ENCODE assay signal across 12 cellular contexts in the genomic region with DNA sequence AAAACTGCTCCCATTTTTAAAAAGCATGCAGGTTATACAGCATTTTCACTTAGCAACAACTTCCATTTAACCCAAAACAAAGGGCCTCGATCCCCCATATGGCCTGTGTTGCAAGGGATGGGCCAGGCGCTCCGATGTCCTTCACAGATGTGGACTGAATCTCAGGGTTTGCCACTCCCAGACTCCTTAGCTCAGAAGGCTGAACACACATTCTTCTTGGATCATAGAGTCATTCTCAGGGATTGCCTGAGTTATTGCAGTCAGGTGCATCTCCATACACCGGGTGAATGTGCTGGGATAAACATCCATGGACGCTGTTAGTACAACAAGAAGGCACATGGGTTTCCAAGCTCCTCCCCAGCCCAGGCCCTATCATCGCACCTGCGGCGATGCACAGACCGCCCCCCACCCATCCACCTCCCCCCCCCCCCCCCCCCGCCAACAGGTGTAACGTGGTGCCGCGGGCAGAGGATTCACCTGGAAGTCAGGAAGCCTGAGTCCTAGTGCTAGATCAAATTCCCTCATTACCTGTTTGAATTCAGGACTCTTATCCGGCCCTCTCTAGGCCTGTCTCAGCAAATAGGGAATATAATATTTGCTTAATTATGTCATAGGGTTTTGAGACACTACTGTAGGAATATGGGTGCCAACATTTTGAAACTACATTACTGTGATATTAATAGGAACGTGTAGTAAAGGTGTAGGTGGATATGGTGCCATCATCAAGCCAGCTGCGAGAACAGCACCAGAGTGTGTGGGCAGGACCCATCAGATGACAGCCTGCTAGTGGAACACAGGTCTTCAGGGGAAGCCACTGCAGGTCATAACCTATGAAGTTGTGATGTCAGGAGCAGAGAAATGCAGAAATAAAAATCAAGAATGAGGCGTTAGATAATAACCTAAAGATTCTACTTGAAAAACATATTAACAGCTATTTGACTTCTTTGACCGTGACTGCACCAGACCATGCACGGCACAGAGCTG.
DNase-seq lines count a peak whose midpoint lies in the region; ATAC-seq and TF ChIP-seq lines count a peak whose summit lies in the region.
"Had no signal": no experiment of that assay in that cellular context is flagged by ENCODE, and none has a peak within 500 bp of the region (broad histone marks: within the 10 kb centered on the region; RNA-seq: fewer than 3 reads in every experiment).

No MANE protein-coding gene starts in this region.

- POLR2A ChIA-PET in AG04449 (lab: Yijun Ruan, JAX), result interaction anchor here (0.6 to 1.3 kb wide), 2 partner anchors 30 to 32 kb away, joined by 3 read pairs; no protein-coding TSS in a partner anchor

- H3K36me3 ChIP-seq in muscle layer of duodenum (ENCODE audit: control insufficient read depth in 1 of 2, insufficient read depth in 2 of 2, low read length in 2 of 2), result peaks cover 0 to 4% of the 10 kb centered on the region in 2 donors
- H3K36me3 ChIP-seq: BLaER1 treated with 17β-estradiol and CSF1 and Interleukin-3, amounts not matched to agents 10 nM and 100 nM had no signal

- peak overlapping the region; percentile 86 for H3K27ac Mint-ChIP-seq in HFFc6
- H3K27ac Mint-ChIP-seq in activated naive CD8-positive, alpha-beta T cell treated with anti-CD3 and anti-CD28 coated beads, Interleukin-2, amount 50 U/mL, for 24 hours, result no peak overlapping the region

- H3K27me3 ChIP-seq in muscle layer of duodenum (ENCODE audit: low read depth, low read length), result no peaks in the 10 kb centered on the region
- H3K27me3 ChIP-seq: BLaER1 treated with 17β-estradiol and CSF1 and Interleukin-3, amounts not matched to agents 10 nM and 100 nM; heart right ventricle had no signal

- peak overlapping the region; percentile 36 for H3K27ac ChIP-seq in muscle layer of duodenum (ENCODE audit: low read length)
- H3K27ac ChIP-seq: BLaER1 treated with 17β-estradiol and CSF1 and Interleukin-3, amounts not matched to agents 10 nM and 100 nM; HL-60 had no signal

- TF ChIP-seq CTCF in AG04449 (IDR thresholded peaks at IDR 0.05; ENCODE audit: insufficient read depth, low read length, missing control alignments) (no peak), HFFc6 (IDR thresholded peaks at IDR 0.05) (no peak)

- H3K36me3 Mint-ChIP-seq in HFFc6 (ENCODE audit: low read depth), result peaks cover 6% of the 10 kb centered on the region
- H3K36me3 Mint-ChIP-seq in activated naive CD8-positive, alpha-beta T cell treated with anti-CD3 and anti-CD28 coated beads, Interleukin-2, amount 50 U/mL, for 24 hours (ENCODE audit: low read depth), result peaks cover 2% of the 10 kb centered on the region

- ATAC-seq in activated naive CD8-positive, alpha-beta T cell treated with anti-CD3 and anti-CD28 coated beads, Interleukin-2, amount 50 U/mL, for 24 hours, result peak; percentile 31
- no peak for ATAC-seq in HG02870 (IDR thresholded peaks at IDR 0.05; ENCODE audit: unreplicated experiment)
- no peak for ATAC-seq in HG03196 (IDR thresholded peaks at IDR 0.05; ENCODE audit: unreplicated experiment)

- CTCF ChIA-PET in AG04449 (lab: Yijun Ruan, JAX), result interaction anchor here (0.7 to 4.5 kb wide), 6 partner anchors 8 to 1685 kb away, joined by 3 to 48 read pairs (median 3); no protein-coding TSS in a partner anchor

- H3K4me3 ChIP-seq in AG04449 (ENCODE audit: low read depth, low read length) (peak overlapping the region; percentile 33), muscle layer of duodenum (ENCODE audit: low read depth in 1 of 2, low read length in 2 of 2) (no peak overlapping the region)
- H3K4me3 ChIP-seq: BLaER1 treated with 17β-estradiol and CSF1 and Interleukin-3, amounts not matched to agents 10 nM and 100 nM had no signal

- no peaks in the 10 kb centered on the region for H3K9me3 ChIP-seq in muscle layer of duodenum (ENCODE audit: control insufficient read depth in 1 of 2, low read length in 2 of 2)
- H3K9me3 ChIP-seq: BLaER1 treated with 17β-estradiol and CSF1 and Interleukin-3, amounts not matched to agents 10 nM and 100 nM; heart right ventricle had no signal

- peaks cover 2% of the 10 kb centered on the region; the same call in 1 of the 2 replicates for H3K27me3 Mint-ChIP-seq in HFFc6 (ENCODE audit: insufficient read depth)
- peaks cover 13% of the 10 kb centered on the region for H3K27me3 Mint-ChIP-seq in activated naive CD8-positive, alpha-beta T cell treated with anti-CD3 and anti-CD28 coated beads, Interleukin-2, amount 50 U/mL, for 24 hours

- peak overlapping the region; percentile 86 for H3K4me3 Mint-ChIP-seq in HFFc6
- no peak overlapping the region for H3K4me3 Mint-ChIP-seq in activated naive CD8-positive, alpha-beta T cell treated with anti-CD3 and anti-CD28 coated beads, Interleukin-2, amount 50 U/mL, for 24 hours

- peaks cover 6 to 12% of the 10 kb centered on the region in 2 donors for H3K4me1 ChIP-seq in muscle layer of duodenum (ENCODE audit: control insufficient read depth in 1 of 2, insufficient read depth in 2 of 2, low read length in 2 of 2)

- DNase-seq in AG04449 (ENCODE audit: low read depth, low spot score), result no peak
- DNase-seq in HFFc6, result no peak
- DNase-seq in activated naive CD8-positive, alpha-beta T cell treated with anti-CD3 and anti-CD28 coated beads, Interleukin-2, amount 50 U/mL, for 24 hours, result no peak
- no peak for DNase-seq in RPMI8226
- no peak for DNase-seq in KG1 (lab: John Stamatoyannopoulos, UW)
- DNase-seq: heart right ventricle, NCI-H1436 had no signal

- H3K9me3 Mint-ChIP-seq in HFFc6, result no peaks in the 10 kb centered on the region
- no peaks in the 10 kb centered on the region for H3K9me3 Mint-ChIP-seq in activated naive CD8-positive, alpha-beta T cell treated with anti-CD3 and anti-CD28 coated beads, Interleukin-2, amount 50 U/mL, for 24 hours

- peaks cover 78% of the 10 kb centered on the region for H3K4me1 Mint-ChIP-seq in HFFc6 (ENCODE audit: low read depth)
- peaks cover 38% of the 10 kb centered on the region for H3K4me1 Mint-ChIP-seq in activated naive CD8-positive, alpha-beta T cell treated with anti-CD3 and anti-CD28 coated beads, Interleukin-2, amount 50 U/mL, for 24 hours
